8 cellular contexts compared by ENCODE assay signal in the genomic region with DNA sequence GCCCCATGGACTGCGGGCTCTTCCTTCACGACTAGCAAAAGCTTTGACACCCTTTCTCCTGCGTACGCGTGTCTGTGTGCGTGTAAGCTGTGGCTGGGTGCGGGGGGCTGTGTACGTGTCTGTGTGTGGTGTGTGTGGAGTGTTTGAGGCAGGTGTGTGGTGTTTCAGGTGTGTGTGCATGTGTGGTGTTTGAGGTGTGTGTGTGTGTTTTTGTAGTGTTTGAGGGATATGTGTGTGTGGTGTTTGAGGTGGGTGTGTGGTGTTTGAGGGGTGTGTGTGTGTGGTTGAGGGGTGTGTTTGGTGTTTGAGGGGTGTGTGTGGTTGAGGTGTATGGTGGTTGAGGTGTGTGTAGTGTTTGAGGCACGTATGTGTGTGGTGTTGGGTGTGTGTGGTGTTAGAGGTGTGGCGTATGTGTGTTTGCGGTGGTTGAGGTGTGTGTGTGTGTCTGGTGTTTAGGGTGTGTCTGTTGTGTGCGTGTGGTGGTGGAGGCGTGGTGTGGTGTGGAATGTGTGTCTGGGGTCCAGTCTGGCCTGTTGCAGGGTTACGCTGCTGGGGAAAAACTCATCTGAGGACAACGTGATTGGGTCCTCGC. TPM values are rescaled to one million over a fixed set of nuclear protein-coding genes. Genes with fewer than 3 reads are reported as not detected.
DNase-seq lines count a peak whose midpoint lies in the region; ATAC-seq and TF ChIP-seq lines count a peak whose summit lies in the region.

No MANE protein-coding gene starts in this region.

- no peaks in the 10 kb centered on the region for H3K9me3 Mint-ChIP-seq in memory B cell

- H3K4me1 Mint-ChIP-seq in memory B cell, result peaks cover 15% of the 10 kb centered on the region

- in situ Hi-C loops in astrocyte of the spinal cord (cut with HindIII; ENCODE audit: low sequenced_read_pairs) (no loop called here), GM13977 (cut with MboI; ENCODE audit: low pct_unique_long_range_greater_than_20kb, low sequenced_read_pairs, unreplicated experiment) (no loop called here)

- H3K4me3 Mint-ChIP-seq in memory B cell, result peak overlapping the region; percentile 73

- peaks cover 3% of the 10 kb centered on the region for H3K36me3 Mint-ChIP-seq in memory B cell

- H3K4me3 ChIP-seq in astrocyte of the spinal cord (ENCODE audit: low read depth, low read length), result peak overlapping the region; percentile 66
- H3K4me3 ChIP-seq in aorta (ENCODE audit: low read length in 2 of 2), result peak overlapping the region; percentile 44 to 76

- H3K4me1 ChIP-seq in aorta (ENCODE audit: control insufficient read depth in 1 of 2, insufficient read depth in 2 of 2, low read length in 2 of 2), result no peaks in the 10 kb centered on the region

- peak overlapping the region; percentile 36 for H3K27ac Mint-ChIP-seq in memory B cell

- H3K9me3 ChIP-seq in aorta (ENCODE audit: control insufficient read depth, low read length), result no peaks in the 10 kb centered on the region

- 38 to 40% methylated on average over 16 of the region's 16 CpGs for WGBS in aorta, 2 donors

- no peaks in the 10 kb centered on the region for H3K27me3 Mint-ChIP-seq in memory B cell

- no peak overlapping the region for H3K27ac ChIP-seq in aorta (ENCODE audit: low read depth in 1 of 2, low read length in 2 of 2)

- intact Hi-C loops in Right ventricle myocardium superior (cut with DNase I) (no loop called here), left ventricle myocardium superior (cut with micrococcal nuclease) (no loop called here), aorta (cut with DNase I) (loop anchor here in 1 of 2 donors (2.0 kb wide), 1 partner anchor 46 kb away; a partner anchor contains a TSS)

- no peaks in the 10 kb centered on the region for H3K36me3 ChIP-seq in aorta (ENCODE audit: control insufficient read depth in 1 of 2, insufficient read depth in 2 of 2, low read length in 1 of 2)

- ATAC-seq in Right ventricle myocardium superior (ENCODE audit: poor library complexity) (peak; percentile 1), left ventricle myocardium superior (no peak), memory B cell (ENCODE audit: low read depth) (no peak), aorta (ENCODE audit: low FRiP score) (no peak)

- H3K27me3 ChIP-seq in aorta (ENCODE audit: control insufficient read depth in 1 of 2, insufficient read depth in 2 of 2, low read length in 1 of 2), result no peaks in the 10 kb centered on the region

- DNase-seq in Right ventricle myocardium superior (no peak), left ventricle myocardium superior (no peak), astrocyte of the spinal cord (ENCODE audit: low read depth, low spot score) (no peak), memory B cell (ENCODE audit: low spot score in 2 of 2) (no peak), aorta (peak in 1 of 2 donors; percentile 63), GM13977 (ENCODE audit: low spot score) (no peak), NCI-H1105 (lab: John Stamatoyannopoulos, UW) (no peak), amygdala (lab: John Stamatoyannopoulos, UW) (no peak)

- TF ChIP-seq CTCF in astrocyte of the spinal cord (IDR thresholded peaks at IDR 0.05; ENCODE audit: low read depth, low read length), result no peak
- TF ChIP-seq CTCF in GM13977 (IDR thresholded peaks at IDR 0.05; ENCODE audit: extremely low read depth, insufficient read depth, missing control alignments), result no peak

RNA-seq across cellular contexts. Expression of a gene that starts 0.7 kb away (rescaled TPM):
- total RNA-seq in Right ventricle myocardium superior (19.1 TPM), left ventricle myocardium superior (22.2 TPM), aorta (10 to 100 TPM; 31.4 to 53.5 TPM)
- 100 to 1,000 TPM in 1 of 2 donors, 10 to 100 TPM in 1; 15.7 to 120 TPM for polyA plus RNA-seq in aorta

RNA-seq across cellular contexts. Expression of a gene that starts 28.0 kb away (rescaled TPM):
- 0.62 TPM for total RNA-seq in Right ventricle myocardium superior
- total RNA-seq in left ventricle myocardium superior, result 0.57 TPM
- total RNA-seq in aorta, result under 1 TPM; 0.24 to 0.26 TPM
- under 1 TPM; under 0.01 to 0.15 TPM for polyA plus RNA-seq in aorta

RNA-seq across cellular contexts. Expression of a gene that starts 44.0 kb away (rescaled TPM):
- 19.3 TPM for total RNA-seq in Right ventricle myocardium superior
- total RNA-seq in left ventricle myocardium superior, result 22.9 TPM
- total RNA-seq in aorta, result 10 to 100 TPM; 48.6 to 62.9 TPM
- 1 to 10 TPM in 1 of 2 donors, under 1 TPM in 1; 0.63 to 3.2 TPM for polyA plus RNA-seq in aorta

RNA-seq across cellular contexts. Expression of a gene that starts 46.0 kb away (rescaled TPM):
- 36.0 TPM for total RNA-seq in Right ventricle myocardium superior
- 42.7 TPM for total RNA-seq in left ventricle myocardium superior
- 10 to 100 TPM; 36.5 to 78.8 TPM for total RNA-seq in aorta
- polyA plus RNA-seq in aorta, result 100 to 1,000 TPM in 1 of 2 donors, 10 to 100 TPM in 1; 28.4 to 544 TPM

RNA-seq across cellular contexts. Expression of a gene that starts 50.4 kb away (rescaled TPM):
- total RNA-seq in Right ventricle myocardium superior, result 402 TPM
- 458 TPM for total RNA-seq in left ventricle myocardium superior
- total RNA-seq in aorta, result 10 to 100 TPM in 1 of 2 donors, 1 to 10 TPM in 1; 3.2 to 11.5 TPM
- polyA plus RNA-seq in aorta, result 1 to 10 TPM; 3.9 to 6.4 TPM
